In genomic region chr17:752620-753219, GRCh38 we compare ENCODE assay signal across 8 cellular contexts. TPM values are rescaled to one million over a fixed set of nuclear protein-coding genes. Genes with fewer than 3 reads are reported as not detected.
DNase-seq lines count a peak whose midpoint lies in the region; ATAC-seq and TF ChIP-seq lines count a peak whose summit lies in the region.

No MANE protein-coding gene starts in this region.

- TF ChIP-seq CTCF in brain (conservative IDR thresholded peaks at IDR 0.05), result no peak

- no peaks in the 10 kb centered on the region for H3K27me3 ChIP-seq in skeletal muscle tissue (ENCODE audit: control insufficient read depth in 3 of 3, insufficient read depth in 3 of 3, low read length in 3 of 3)

- peak; percentile 5 for ATAC-seq in GM18502 (IDR thresholded peaks at IDR 0.05; ENCODE audit: poor library complexity, unreplicated experiment)

- peak overlapping the region; percentile 81 to 88 (median 83) for H3K9ac ChIP-seq in skeletal muscle tissue (ENCODE audit: low read depth in 1 of 3, low read length in 3 of 3)

- H3K9me3 ChIP-seq in skeletal muscle tissue (ENCODE audit: control insufficient read depth in 3 of 3, low read length in 3 of 3), result no peaks in the 10 kb centered on the region

- peak overlapping the region; percentile 85 to 93 (median 88) for H3K4me3 Mint-ChIP-seq in brain

- no peaks in the 10 kb centered on the region for H3K27me3 Mint-ChIP-seq in brain

- DNase-seq in AG08395 (ENCODE audit: low spot score), result peak; percentile 65
- peak; percentile 60 for DNase-seq in NCI-H2171 treated with DMSO at 0.1 percent for 48 hours (lab: John Stamatoyannopoulos, UW)
- peak; percentile 58 for DNase-seq in iPS-NIHi7 (ENCODE audit: extremely low spot score)
- DNase-seq in HK-2 (ENCODE audit: unreplicated experiment), result no peak
- DNase-seq in NK-92 (lab: John Stamatoyannopoulos, UW; ENCODE audit: unreplicated experiment), result no peak

- peaks cover 20 to 30% (median 23%) of the 10 kb centered on the region in 3 donors for H3K4me1 ChIP-seq in skeletal muscle tissue (ENCODE audit: control insufficient read depth in 3 of 3, insufficient read depth in 3 of 3, low read length in 3 of 3)

- H3K4me3 ChIP-seq in skeletal muscle tissue (ENCODE audit: low read length in 3 of 3), result peak overlapping the region; percentile 73 to 86 (median 86)

- peaks cover 11 to 12% (median 11%) of the 10 kb centered on the region in 3 donors for H3K36me3 ChIP-seq in skeletal muscle tissue (ENCODE audit: control insufficient read depth in 3 of 3, insufficient read depth in 3 of 3, low read length in 3 of 3)

- peak overlapping the region; percentile 64 for H3K27ac ChIP-seq in skeletal muscle tissue (ENCODE audit: low read depth, low read length)

- peaks cover 38% of the 10 kb centered on the region for H3K36me3 Mint-ChIP-seq in brain

- peaks cover 40% of the 10 kb centered on the region for H3K4me1 Mint-ChIP-seq in brain

- H3K9me3 Mint-ChIP-seq in brain, result peaks cover 0 to 4% (median 2%) of the 10 kb centered on the region in 5 experiments

- peak overlapping the region; percentile 82 to 96 (median 96) for H3K27ac Mint-ChIP-seq in brain

RNA-seq across cellular contexts. Expression of gene GEMIN4, which starts 0.7 kb away (rescaled TPM):
- polyA plus RNA-seq in brain (ENCODE audit: insufficient read depth, low read depth, low replicate concordance), result 16.1 TPM
- 7.8 TPM for total RNA-seq in skeletal muscle tissue

RNA-seq across cellular contexts. Expression of gene TLCD3A, which starts 20.3 kb away (rescaled TPM):
- 19.4 TPM for polyA plus RNA-seq in brain (ENCODE audit: insufficient read depth, low read depth, low replicate concordance)
- total RNA-seq in skeletal muscle tissue, result 14.6 TPM

RNA-seq across cellular contexts. Expression of gene GLOD4, which starts 29.4 kb away (rescaled TPM):
- polyA plus RNA-seq in brain (ENCODE audit: insufficient read depth, low read depth, low replicate concordance), result 87.4 TPM
- total RNA-seq in skeletal muscle tissue, result 36.5 TPM

RNA-seq across cellular contexts. Expression of gene MRM3, which starts 29.4 kb away (rescaled TPM):
- polyA plus RNA-seq in brain (ENCODE audit: insufficient read depth, low read depth, low replicate concordance), result 13.9 TPM
- total RNA-seq in skeletal muscle tissue, result 18.8 TPM

RNA-seq across cellular contexts. Expression of gene VPS53, which starts 38.1 kb away (rescaled TPM):
- polyA plus RNA-seq in brain (ENCODE audit: insufficient read depth, low read depth, low replicate concordance), result 25.8 TPM
- 9.9 TPM for total RNA-seq in skeletal muscle tissue

Comparison
In these comparisons a context has a peak if more than half of its experiments do, and no peak if none do; other contexts are left out.
1. DNase-seq: peak in AG08395 (single experiment), NCI-H2171 treated with DMSO at 0.1 percent for 48 hours (single experiment) and iPS-NIHi7 (single experiment); none in HK-2 (single experiment) and NK-92 (single experiment).